ENCODE assay signal across 9 cellular contexts in the genomic region with DNA sequence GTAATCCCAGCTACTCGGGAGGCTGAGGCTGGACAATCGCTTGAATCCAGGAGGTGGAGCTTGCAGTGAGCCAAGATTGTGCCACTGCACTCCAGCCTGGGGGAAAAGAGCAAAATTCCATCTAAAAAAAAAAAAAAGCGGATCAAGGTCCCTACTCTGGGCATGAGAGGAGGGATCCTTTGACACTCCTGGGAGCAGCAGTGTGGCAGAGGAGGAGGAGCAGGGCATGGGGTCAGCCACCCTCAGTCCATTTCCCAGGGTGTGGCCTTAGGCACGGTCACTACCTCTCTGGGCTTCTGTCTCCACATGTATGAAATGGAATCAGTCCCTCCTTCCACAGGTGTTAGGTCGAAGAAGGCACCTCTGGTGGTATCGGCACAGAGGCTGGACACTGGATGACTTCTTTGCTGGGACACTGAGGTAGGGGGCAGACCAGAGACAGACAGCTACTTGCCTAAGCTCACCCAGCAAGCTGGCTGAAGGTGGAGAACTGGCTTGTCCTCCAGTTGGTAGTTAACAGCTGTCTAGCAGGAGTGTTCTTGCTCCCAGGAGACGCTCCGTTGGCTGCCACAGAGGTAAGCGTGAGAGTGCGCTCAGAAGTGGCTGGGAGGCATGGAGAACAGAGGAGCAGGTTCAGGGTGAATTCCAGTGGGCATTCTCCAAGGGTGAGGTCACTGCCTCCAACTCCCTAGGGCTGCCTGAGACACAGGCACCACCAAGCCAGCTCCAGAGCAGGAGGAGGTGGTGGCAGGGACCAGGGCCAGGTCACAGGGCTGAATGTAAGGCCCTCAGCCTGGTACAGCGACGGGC. TPM values are rescaled to one million over a fixed set of nuclear protein-coding genes. Genes with fewer than 3 reads are reported as not detected.
DNase-seq lines count a peak whose midpoint lies in the region; ATAC-seq and TF ChIP-seq lines count a peak whose summit lies in the region.
"Had no signal": no experiment of that assay in that cellular context is flagged by ENCODE, and none has a peak within 500 bp of the region (broad histone marks: within the 10 kb centered on the region; RNA-seq: fewer than 3 reads in every experiment).

No MANE protein-coding gene starts in this region.

- DNase-seq in Caki2 (ENCODE audit: low read depth) = peak; percentile 96
- DNase-seq in NCI-H2107 treated with DMSO at 0.1 percent for 48 hours (lab: John Stamatoyannopoulos, UW; ENCODE audit: unreplicated experiment) = peak; percentile 75
- DNase-seq in epithelial cell of prostate (ENCODE audit: low read depth, low spot score) = peak; percentile 39
- peak; percentile 46 for DNase-seq in nephron progenitor cell
- no peak for DNase-seq in activated naive CD8-positive, alpha-beta T cell treated with anti-CD3 and anti-CD28 coated beads, Interleukin-2, amount 50 U/mL, for 24 hours
- no peak for DNase-seq in T-helper 2 cell
- no peak for DNase-seq in stimulated activated naive CD8-positive, alpha-beta T cell treated with anti-CD3 and anti-CD28 coated beads, Interleukin-15, Interleukin-2, amounts not matched to agents 100 U/mL and 50 U/mL, for 24 hours

- ATAC-seq in activated naive CD8-positive, alpha-beta T cell treated with anti-CD3 and anti-CD28 coated beads, Interleukin-2, amount 50 U/mL, for 24 hours = no peak
- ATAC-seq in HG03135 (IDR thresholded peaks at IDR 0.05; ENCODE audit: unreplicated experiment) = no peak
- ATAC-seq in stimulated activated naive CD8-positive, alpha-beta T cell treated with anti-CD3 and anti-CD28 coated beads, Interleukin-15, Interleukin-2, amounts not matched to agents 100 U/mL and 50 U/mL, for 24 hours = no peak

- H3K4me3 Mint-ChIP-seq in nephron progenitor cell = no peak overlapping the region
- no peak overlapping the region for H3K4me3 Mint-ChIP-seq in activated naive CD8-positive, alpha-beta T cell treated with anti-CD3 and anti-CD28 coated beads, Interleukin-2, amount 50 U/mL, for 24 hours
- H3K4me3 Mint-ChIP-seq: dendritic cell treated with granulocyte-macrophage colony-stimulating factor and Interleukin-4, amounts not matched to agents 40 ng/mL and 50 ng/mL, for 4 days had no signal

- peaks cover 3% of the 10 kb centered on the region for H3K27me3 Mint-ChIP-seq in nephron progenitor cell (ENCODE audit: low read depth, poor library complexity)
- H3K27me3 Mint-ChIP-seq in activated naive CD8-positive, alpha-beta T cell treated with anti-CD3 and anti-CD28 coated beads, Interleukin-2, amount 50 U/mL, for 24 hours = no peaks in the 10 kb centered on the region

- peaks cover 2% of the 10 kb centered on the region for H3K36me3 Mint-ChIP-seq in nephron progenitor cell (ENCODE audit: low read depth)
- no peaks in the 10 kb centered on the region for H3K36me3 Mint-ChIP-seq in activated naive CD8-positive, alpha-beta T cell treated with anti-CD3 and anti-CD28 coated beads, Interleukin-2, amount 50 U/mL, for 24 hours (ENCODE audit: low read depth)

- in situ Hi-C loops in Caki2 (cut with HindIII; ENCODE audit: low pct_unique_long_range_greater_than_20kb, low sequenced_read_pairs) = no loop called here

- peaks cover 46% of the 10 kb centered on the region for H3K4me1 Mint-ChIP-seq in nephron progenitor cell
- peaks cover 3% of the 10 kb centered on the region for H3K4me1 Mint-ChIP-seq in activated naive CD8-positive, alpha-beta T cell treated with anti-CD3 and anti-CD28 coated beads, Interleukin-2, amount 50 U/mL, for 24 hours

- H3K27ac ChIP-seq in epithelial cell of prostate = peak overlapping the region; percentile 40

- TF ChIP-seq CTCF in nephron progenitor cell (IDR thresholded peaks at IDR 0.05) = no peak

- no peaks in the 10 kb centered on the region for H3K9me3 Mint-ChIP-seq in nephron progenitor cell
- no peaks in the 10 kb centered on the region for H3K9me3 Mint-ChIP-seq in activated naive CD8-positive, alpha-beta T cell treated with anti-CD3 and anti-CD28 coated beads, Interleukin-2, amount 50 U/mL, for 24 hours
- H3K9me3 Mint-ChIP-seq: dendritic cell treated with granulocyte-macrophage colony-stimulating factor and Interleukin-4, amounts not matched to agents 40 ng/mL and 50 ng/mL, for 4 days had no signal

- peak overlapping the region; percentile 93 for H3K27ac Mint-ChIP-seq in nephron progenitor cell
- no peak overlapping the region for H3K27ac Mint-ChIP-seq in activated naive CD8-positive, alpha-beta T cell treated with anti-CD3 and anti-CD28 coated beads, Interleukin-2, amount 50 U/mL, for 24 hours
- H3K27ac Mint-ChIP-seq: dendritic cell treated with granulocyte-macrophage colony-stimulating factor and Interleukin-4, amounts not matched to agents 40 ng/mL and 50 ng/mL, for 4 days had no signal

RNA-seq across cellular contexts. Expression of a gene that starts 19.6 kb away (rescaled TPM):
- 93.9 and 117 TPM in 2 replicates for total RNA-seq in Caki2 (2014; rRNA removed; shearing (Covaris generic); ENCODE audit: low replicate concordance)

RNA-seq across cellular contexts. Expression of a gene that starts 45.0 kb away (rescaled TPM):
- 4.5 and 29.5 TPM in 2 replicates for total RNA-seq in Caki2 (2014; rRNA removed; shearing (Covaris generic); ENCODE audit: low replicate concordance)

Comparison
In these comparisons a context has a peak if more than half of its experiments do, and no peak if none do; other contexts are left out.
1. DNase-seq: peak in Caki2 (single experiment), NCI-H2107 treated with DMSO at 0.1 percent for 48 hours (single experiment), epithelial cell of prostate (single experiment) and nephron progenitor cell (single experiment); none in activated naive CD8-positive, alpha-beta T cell treated with anti-CD3 and anti-CD28 coated beads, Interleukin-2, amount 50 U/mL, for 24 hours (single experiment), T-helper 2 cell (0 of 5) and stimulated activated naive CD8-positive, alpha-beta T cell treated with anti-CD3 and anti-CD28 coated beads, Interleukin-15, Interleukin-2, amounts not matched to agents 100 U/mL and 50 U/mL, for 24 hours (single experiment).